Comparison of ENCODE assay signal across 8 cellular contexts in the genomic region with DNA sequence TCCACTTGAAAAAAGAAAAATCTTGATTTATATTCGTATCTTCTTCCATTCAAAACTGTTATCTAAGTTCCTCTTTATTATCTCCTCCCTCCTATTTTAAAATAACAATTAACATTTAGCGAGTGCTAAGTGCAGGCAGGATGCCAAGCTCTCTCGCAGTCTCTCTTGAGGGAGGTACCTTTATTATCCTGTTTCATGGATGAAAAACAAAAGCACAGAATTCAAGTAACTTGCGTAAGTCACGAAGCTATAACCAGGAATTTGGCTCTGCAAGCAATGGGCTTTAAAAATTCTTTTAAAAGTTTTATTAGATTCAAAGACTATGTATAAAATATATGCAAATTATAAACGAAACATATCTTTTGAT.
A peak's percentile ranks its signal among the peaks of the same experiment; 100 is the strongest.
DNase-seq lines count a peak whose midpoint lies in the region; ATAC-seq and TF ChIP-seq lines count a peak whose summit lies in the region.

No MANE protein-coding gene starts in this region.

- H3K4me3 ChIP-seq in choroid plexus epithelial cell (ENCODE audit: low read depth, low read length): peak overlapping the region; percentile 75

- ATAC-seq in HG02938 (IDR thresholded peaks at IDR 0.05; ENCODE audit: unreplicated experiment) (no peak), GM19397 (IDR thresholded peaks at IDR 0.05; ENCODE audit: unreplicated experiment) (no peak)
- ATAC-seq in activated T-helper 17 cell treated with anti-CD3 and anti-CD28 coated beads, Interleukin-2, amount 50 U/mL, for 72 hours (replicated peaks): no peak

- H3K4me3 Mint-ChIP-seq in activated naive CD4-positive, alpha-beta T cell treated with anti-CD3 and anti-CD28 coated beads for 36 hours: peak overlapping the region; percentile 60
- H3K4me3 Mint-ChIP-seq in activated T-helper 17 cell treated with anti-CD3 and anti-CD28 coated beads, Interleukin-2, amount 50 U/mL, for 72 hours: no peak overlapping the region

- peaks cover 11% of the 10 kb centered on the region for H3K4me1 Mint-ChIP-seq in activated naive CD4-positive, alpha-beta T cell treated with anti-CD3 and anti-CD28 coated beads for 36 hours (ENCODE audit: low read depth)
- H3K4me1 Mint-ChIP-seq in activated T-helper 17 cell treated with anti-CD3 and anti-CD28 coated beads, Interleukin-2, amount 50 U/mL, for 72 hours: no peaks in the 10 kb centered on the region

- H3K27ac Mint-ChIP-seq in activated naive CD4-positive, alpha-beta T cell treated with anti-CD3 and anti-CD28 coated beads for 36 hours: no peak overlapping the region
- no peak overlapping the region for H3K27ac Mint-ChIP-seq in activated T-helper 17 cell treated with anti-CD3 and anti-CD28 coated beads, Interleukin-2, amount 50 U/mL, for 72 hours

- no peaks in the 10 kb centered on the region for H3K9me3 Mint-ChIP-seq in activated naive CD4-positive, alpha-beta T cell treated with anti-CD3 and anti-CD28 coated beads for 36 hours
- H3K9me3 Mint-ChIP-seq in activated T-helper 17 cell treated with anti-CD3 and anti-CD28 coated beads, Interleukin-2, amount 50 U/mL, for 72 hours: no peaks in the 10 kb centered on the region

- CTCF ChIA-PET in activated naive CD4-positive, alpha-beta T cell treated with anti-CD3 and anti-CD28 coated beads for 36 hours (lab: Charles Lee): no interaction called here

- no peak for DNase-seq in activated naive CD4-positive, alpha-beta T cell treated with anti-CD3 and anti-CD28 coated beads for 36 hours
- DNase-seq in activated naive CD4-positive, alpha-beta T cell treated with anti-CD3 and anti-CD28 coated beads, Interleukin-2, amount 50 U/mL, for 16 hours: no peak
- DNase-seq in NCI-H524 (lab: John Stamatoyannopoulos, UW) (peak; percentile 15 to 64), choroid plexus epithelial cell (ENCODE audit: low read depth) (peak; percentile 79), lung microvascular endothelial cell (ENCODE audit: low read depth in 2 of 2) (peak; percentile 19 to 48)

- TF ChIP-seq CTCF in choroid plexus epithelial cell (conservative IDR thresholded peaks at IDR 0.05; ENCODE audit: low read depth, low read length): no peak

- intact Hi-C loops in activated naive CD4-positive, alpha-beta T cell treated with anti-CD3 and anti-CD28 coated beads for 36 hours (cut with micrococcal nuclease): no loop called here

- no peaks in the 10 kb centered on the region for H3K36me3 Mint-ChIP-seq in activated naive CD4-positive, alpha-beta T cell treated with anti-CD3 and anti-CD28 coated beads for 36 hours (ENCODE audit: low read depth)
- H3K36me3 Mint-ChIP-seq in activated T-helper 17 cell treated with anti-CD3 and anti-CD28 coated beads, Interleukin-2, amount 50 U/mL, for 72 hours (ENCODE audit: low read depth): no peaks in the 10 kb centered on the region

- peaks cover 22% of the 10 kb centered on the region for H3K27me3 Mint-ChIP-seq in activated naive CD4-positive, alpha-beta T cell treated with anti-CD3 and anti-CD28 coated beads for 36 hours (ENCODE audit: low read depth)
- H3K27me3 Mint-ChIP-seq in activated T-helper 17 cell treated with anti-CD3 and anti-CD28 coated beads, Interleukin-2, amount 50 U/mL, for 72 hours: peaks cover 19% of the 10 kb centered on the region

Comparison
In these comparisons a context has a peak if more than half of its experiments do, and no peak if none do; other contexts are left out.
1. DNase-seq: peak in NCI-H524 (2 of 2), choroid plexus epithelial cell (single experiment) and lung microvascular endothelial cell (2 of 2); none in activated naive CD4-positive, alpha-beta T cell treated with anti-CD3 and anti-CD28 coated beads for 36 hours (single experiment) and activated naive CD4-positive, alpha-beta T cell treated with anti-CD3 and anti-CD28 coated beads, Interleukin-2, amount 50 U/mL, for 16 hours (single experiment).